Comparison of ENCODE assay signal across 9 cellular contexts in genomic region chr4:6272863-6273660, GRCh38. TPM values are rescaled to one million over a fixed set of nuclear protein-coding genes. Genes with fewer than 3 reads are reported as not detected.
A peak's percentile ranks its signal among the peaks of the same experiment; 100 is the strongest.
DNase-seq lines count a peak whose midpoint lies in the region; ATAC-seq and TF ChIP-seq lines count a peak whose summit lies in the region.
"Had no signal": no experiment of that assay in that cellular context is flagged by ENCODE, and none has a peak within 500 bp of the region (broad histone marks: within the 10 kb centered on the region; RNA-seq: fewer than 3 reads in every experiment).

No MANE protein-coding gene starts in this region.

- no peak overlapping the region for H2AFZ ChIP-seq in trophoblast cell (ENCODE audit: insufficient read depth, low read length, poor library complexity)

- H3K36me3 ChIP-seq in esophagus squamous epithelium (no peaks in the 10 kb centered on the region), trophoblast cell (ENCODE audit: control insufficient read depth in 1 of 2, insufficient read depth in 2 of 2, low read length in 2 of 2) (peaks cover 8 to 16% of the 10 kb centered on the region in 2 experiments)

- CTCF ChIA-PET in CD4-positive, alpha-beta T cell (lab: Charles Lee) = no interaction called here
- CTCF ChIA-PET in GM10248 (lab: Yijun Ruan, JAX) = interaction anchor here (1.1 to 1.5 kb wide), 3 partner anchors 11 to 24 kb away, joined by 3 to 5 read pairs (median 3); no protein-coding TSS in a partner anchor

- H3K79me1 ChIP-seq in trophoblast cell (ENCODE audit: low read length) = peaks cover 12% of the 10 kb centered on the region

- H4K12ac ChIP-seq in trophoblast cell (ENCODE audit: low read depth, low read length) = no peak overlapping the region

- no peak overlapping the region for H3K4ac ChIP-seq in trophoblast cell (ENCODE audit: low read depth, low read length)

- no peaks in the 10 kb centered on the region for H3K27me3 Mint-ChIP-seq in CD4-positive, alpha-beta T cell

- 47 to 61% methylated on average over 7 to 12 of the region's 15 CpGs for WGBS in esophagus squamous epithelium, 2 donors
- no CpG with 5 or more reads among the region's 15 CpGs for WGBS in trophoblast cell (ENCODE audit: extremely low coverage, insufficient coverage, insufficient read length)

- H3K18ac ChIP-seq in trophoblast cell (ENCODE audit: low read length) = peak overlapping the region; percentile 41

- H2BK5ac ChIP-seq in trophoblast cell (ENCODE audit: low read depth, low read length, poor library complexity) = no peak overlapping the region

- no peak overlapping the region for H4K8ac ChIP-seq in trophoblast cell (ENCODE audit: low read depth, low read length)

- no peaks in the 10 kb centered on the region for H3K27me3 ChIP-seq in CD4-positive, alpha-beta T cell (ENCODE audit: control insufficient read depth, insufficient read depth, low read length)
- H3K27me3 ChIP-seq in esophagus squamous epithelium (peaks cover 0 to 33% (median 0%) of the 10 kb centered on the region in 4 donors), trophoblast cell (ENCODE audit: insufficient read depth, low read length) (no peaks in the 10 kb centered on the region)

- no peak overlapping the region for H2BK12ac ChIP-seq in trophoblast cell (ENCODE audit: low read length)

- peak overlapping the region; percentile 42 for H3K4me3 Mint-ChIP-seq in CD4-positive, alpha-beta T cell

- ATAC-seq in CD4-positive, alpha-beta T cell (ENCODE audit: poor library complexity) = no peak

- peaks cover 3% of the 10 kb centered on the region for H3K79me2 ChIP-seq in trophoblast cell (ENCODE audit: control insufficient read depth, insufficient read depth, low read length, poor library complexity)

- no peak overlapping the region for H3K27ac ChIP-seq in CD4-positive, alpha-beta T cell (ENCODE audit: low read depth, low read length)
- H3K27ac ChIP-seq in esophagus squamous epithelium (peak overlapping the region in 3 of 4 donors; percentile 80 to 91 (median 89)), trophoblast cell (ENCODE audit: low read depth, low read length) (peak overlapping the region; percentile 44)

- H3K4me2 ChIP-seq in trophoblast cell (ENCODE audit: low read length) = peak overlapping the region; percentile 20

- H3K4me3 ChIP-seq in esophagus squamous epithelium (peak overlapping the region in 1 of 4 donors; percentile 18), trophoblast cell (ENCODE audit: low read depth, low read length) (no peak overlapping the region)

- no peak overlapping the region for H3K23ac ChIP-seq in trophoblast cell (ENCODE audit: low read length)

- no peak for DNase-seq in CD4-positive, alpha-beta T cell
- DNase-seq in RKO (ENCODE audit: low spot score) = peak; percentile 36
- DNase-seq in esophagus squamous epithelium (lab: John Stamatoyannopoulos, UW) = no peak
- DNase-seq in trophoblast cell = peak; percentile 98 to 99
- no peak for DNase-seq in T-helper 2 cell
- no peak for DNase-seq in HUDEP-2 (lab: John Stamatoyannopoulos, UW; ENCODE audit: unreplicated experiment in 76 of 76)
- no peak for DNase-seq in inferior parietal cortex (ENCODE audit: extremely low spot score)
- no peak for DNase-seq in GM10248 (ENCODE audit: extremely low spot score)
- DNase-seq: NCI-H1417 treated with DMSO at 0.1 percent for 48 hours had no signal

- H3K27ac Mint-ChIP-seq in CD4-positive, alpha-beta T cell = no peak overlapping the region

- H3K14ac ChIP-seq in trophoblast cell (ENCODE audit: low read length) = peak overlapping the region; percentile 6

- H3K9me3 ChIP-seq in CD4-positive, alpha-beta T cell (ENCODE audit: control insufficient read depth, low read length) = no peaks in the 10 kb centered on the region
- no peaks in the 10 kb centered on the region for H3K9me3 ChIP-seq in esophagus squamous epithelium
- peaks cover 3% of the 10 kb centered on the region for H3K9me3 ChIP-seq in trophoblast cell (ENCODE audit: insufficient read depth, low read depth, low read length)

- H3K36me3 Mint-ChIP-seq in CD4-positive, alpha-beta T cell (ENCODE audit: low read depth) = no peaks in the 10 kb centered on the region

- POLR2A ChIA-PET in CD4-positive, alpha-beta T cell (lab: Charles Lee) = no interaction called here
- POLR2A ChIA-PET in GM10248 (lab: Yijun Ruan, JAX) = no interaction called here

- no peak overlapping the region for H2BK120ac ChIP-seq in trophoblast cell (ENCODE audit: insufficient read depth, low read length, poor library complexity)

- no peaks in the 10 kb centered on the region for H3K9me3 Mint-ChIP-seq in CD4-positive, alpha-beta T cell

- no peak for TF ChIP-seq POLR2A in esophagus squamous epithelium (IDR thresholded peaks at IDR 0.05)

- no peak overlapping the region for H3K9ac ChIP-seq in trophoblast cell (ENCODE audit: low read length)

- H3K4me1 Mint-ChIP-seq in CD4-positive, alpha-beta T cell (ENCODE audit: low read depth) = peaks cover 14% of the 10 kb centered on the region

- H2AK5ac ChIP-seq in trophoblast cell (ENCODE audit: low read length) = no peak overlapping the region

- H4K91ac ChIP-seq in trophoblast cell (ENCODE audit: low read depth, low read length) = peak overlapping the region; percentile 15

- no peak for TF ChIP-seq CTCF in CD4-positive, alpha-beta T cell (IDR thresholded peaks at IDR 0.05)
- TF ChIP-seq CTCF in esophagus squamous epithelium (IDR thresholded peaks at IDR 0.05) (no peak), GM10248 (IDR thresholded peaks at IDR 0.05; ENCODE audit: control extremely low read depth, extremely low read depth, low read depth, missing control alignments) (no peak)

- peaks cover 29 to 91% (median 59%) of the 10 kb centered on the region in 3 donors for H3K4me1 ChIP-seq in esophagus squamous epithelium
- peaks cover 29 to 40% of the 10 kb centered on the region in 2 experiments for H3K4me1 ChIP-seq in trophoblast cell (ENCODE audit: control insufficient read depth in 1 of 2, insufficient read depth in 2 of 2, low read length in 2 of 2)

- intact Hi-C loops in CD4-positive, alpha-beta T cell (cut with DNase I, micrococcal nuclease) = loop anchor here in 1 of 2 experiments (5.0 to 10.0 kb wide), 3 partner anchors 71 to 1884 kb away; partner anchors contain the start of genes ABLIM2 and JAKMIP1
- intact Hi-C loops in esophagus squamous epithelium (cut with DNase I) = no loop called here

RNA-seq across cellular contexts. Expression of gene WFS1, which starts 3.4 kb away (rescaled TPM):
- total RNA-seq in CD4-positive, alpha-beta T cell = 1 to 10 TPM; 1.3 to 1.7 TPM
- total RNA-seq in esophagus squamous epithelium = 10 to 100 TPM in 2 of 4 donors, 1 to 10 TPM in 2; 6.5 to 20.4 (median 9.6) TPM
- 65.0 and 74.6 TPM in 2 replicates for polyA plus RNA-seq in trophoblast cell (2013)

Comparison
In these comparisons a context has a peak if more than half of its experiments do, and no peak if none do; other contexts are left out.
1. DNase-seq: peak in RKO (single experiment) and trophoblast cell (2 of 2); none in CD4-positive, alpha-beta T cell (0 of 10), esophagus squamous epithelium (single experiment), T-helper 2 cell (0 of 5), HUDEP-2 (0 of 76), inferior parietal cortex (single experiment) and GM10248 (single experiment).